In genomic region chr7:115888981-115889668, GRCh38 we compare ENCODE assay signal across 1 cellular context.
TF ChIP-seq lines count a peak whose summit lies in the region.

No MANE protein-coding gene starts in this region.

TF ChIP-seq in HepG2, 621 proteins besides CTCF, POLR2A, EP300 and RAD21 (continued from another document):
- TF ChIP-seq TFDP2 (CRISPR knock-in tag; IDR thresholded peaks at IDR 0.05) (0 out of 2 replicates have a peak, but pooled peaks have one; percentile 32), YY1 (IDR thresholded peaks at IDR 0.05; ENCODE audit: insufficient read depth, insufficient replicate concordance, low read depth, low read length) (peak; percentile 66), ZFP36L1 (CRISPR knock-in tag; IDR thresholded peaks at IDR 0.05) (no peak), PAF1 (CRISPR knock-in tag; IDR thresholded peaks at IDR 0.05) (no peak), TIGD3 (CRISPR knock-in tag; IDR thresholded peaks at IDR 0.05; ENCODE audit: borderline replicate concordance) (no peak), ZNF629 (CRISPR knock-in tag; conservative IDR thresholded peaks at IDR 0.05) (0 out of 2 replicates have a peak, but pooled peaks have one; percentile 23), ZNF232 (CRISPR knock-in tag; IDR thresholded peaks at IDR 0.05; ENCODE audit: borderline replicate concordance) (no peak), ZNF768 (CRISPR knock-in tag; IDR thresholded peaks at IDR 0.05) (no peak), THAP9 (CRISPR knock-in tag; IDR thresholded peaks at IDR 0.05; ENCODE audit: borderline replicate concordance) (peak; percentile 99), CBX1 (IDR thresholded peaks at IDR 0.05; ENCODE audit: low read depth) (no peak), FOXA3 (CRISPR knock-in tag; IDR thresholded peaks at IDR 0.05) (peak; percentile 63; the same call in 1 of the 2 replicates), LRRFIP1 (CRISPR knock-in tag; conservative IDR thresholded peaks at IDR 0.05) (no peak), PRDM10 (CRISPR knock-in tag; IDR thresholded peaks at IDR 0.05; ENCODE audit: low read depth) (0 out of 2 replicates have a peak, but pooled peaks have one; percentile 37), PPARG (CRISPR knock-in tag; conservative IDR thresholded peaks at IDR 0.05) (no peak), FOXP4 (CRISPR knock-in tag; IDR thresholded peaks at IDR 0.05) (0 out of 2 replicates have a peak, but pooled peaks have one; percentile 18)
